8 cellular contexts compared by ENCODE assay signal in genomic region chr22:41448189-41448808, GRCh38. TPM values are rescaled to one million over a fixed set of nuclear protein-coding genes. Genes with fewer than 3 reads are reported as not detected.
DNase-seq lines count a peak whose midpoint lies in the region; ATAC-seq and TF ChIP-seq lines count a peak whose summit lies in the region.

No MANE protein-coding gene starts in this region.

- intact Hi-C loops in activated CD4-positive, alpha-beta memory T cell treated with anti-CD3 and anti-CD28 coated beads for 36 hours (cut with micrococcal nuclease) = loop anchor here (1.0 to 10.0 kb wide), 6 partner anchors 20 to 591 kb away; partner anchors contain the start of genes DESI1, EP300, PHF5A and POLR3H
- intact Hi-C loops in dorsolateral prefrontal cortex (cut with DNase I) = loop anchor here (1.0 to 5.0 kb wide), 3 partner anchors 20 to 69 kb away; partner anchors contain the start of genes PHF5A (in 2 of the 2) and ACO2 (in 1 of the 2)

- WGBS in liver = under 1% methylated on average over 28 of the region's 28 CpGs

- peak; percentile 59 for ATAC-seq in GM19395 (IDR thresholded peaks at IDR 0.05; ENCODE audit: unreplicated experiment)
- ATAC-seq in HG03571 (IDR thresholded peaks at IDR 0.05; ENCODE audit: unreplicated experiment) = peak; percentile 42

- peak overlapping the region; percentile 94 for H3K4me3 Mint-ChIP-seq in activated CD4-positive, alpha-beta memory T cell treated with anti-CD3 and anti-CD28 coated beads for 36 hours

- peak overlapping the region; percentile 98 for H3K27ac Mint-ChIP-seq in activated CD4-positive, alpha-beta memory T cell treated with anti-CD3 and anti-CD28 coated beads for 36 hours

- peaks cover 17% of the 10 kb centered on the region for H3K4me1 Mint-ChIP-seq in activated CD4-positive, alpha-beta memory T cell treated with anti-CD3 and anti-CD28 coated beads for 36 hours (ENCODE audit: low read depth)

- H3K27me3 ChIP-seq in BJ (ENCODE audit: control insufficient read depth, insufficient read depth, low read length) (no peaks in the 10 kb centered on the region), dorsolateral prefrontal cortex (no peaks in the 10 kb centered on the region), liver (ENCODE audit: control insufficient read depth in 4 of 4, insufficient read depth in 4 of 4, low read length in 3 of 4) (no peaks in the 10 kb centered on the region)

- H3K4me3 ChIP-seq in BJ (ENCODE audit: low read depth, low read length) = peak overlapping the region; percentile 98
- peak overlapping the region; percentile 71 to 100 (median 98) for H3K4me3 ChIP-seq in dorsolateral prefrontal cortex
- H3K4me3 ChIP-seq in liver (ENCODE audit: low read depth in 1 of 3, low read length in 3 of 3) = peak overlapping the region; percentile 55 to 69 (median 60)

- peak in 1 of 2 donors; percentile 53 for TF ChIP-seq RAD21 in liver (IDR thresholded peaks at IDR 0.05)

- no peaks in the 10 kb centered on the region for H3K9me3 ChIP-seq in liver (ENCODE audit: control insufficient read depth in 4 of 4, low read length in 3 of 4)

- H3K27ac ChIP-seq in dorsolateral prefrontal cortex (peak overlapping the region; percentile 97 to 100 (median 100)), liver (ENCODE audit: low read depth in 1 of 2, low read length in 2 of 2) (peak overlapping the region; percentile 90 to 100)

- peaks cover 15% of the 10 kb centered on the region for H3K36me3 Mint-ChIP-seq in activated CD4-positive, alpha-beta memory T cell treated with anti-CD3 and anti-CD28 coated beads for 36 hours

- H3K36me3 ChIP-seq in BJ (ENCODE audit: control insufficient read depth, insufficient read depth, low read length) = no peaks in the 10 kb centered on the region; the same call in 1 of the 2 replicates
- H3K36me3 ChIP-seq in liver (ENCODE audit: control insufficient read depth in 4 of 4, insufficient read depth in 3 of 4, low read depth in 1 of 4, low read length in 3 of 4) = no peaks in the 10 kb centered on the region

- TF ChIP-seq CTCF in BJ (IDR thresholded peaks at IDR 0.05; ENCODE audit: insufficient read depth, low read depth, low read length) (no peak), dorsolateral prefrontal cortex (IDR thresholded peaks at IDR 0.05 in 54 of 56, conservative IDR thresholded peaks at IDR 0.05 in 2 of 56; ENCODE audit: low read depth in 1 of 56, partially characterized antibody in 56 of 56) (peak in 9 of 56 donors; percentile 9 to 39 (median 20)), liver (IDR thresholded peaks at IDR 0.05; ENCODE audit: low read depth, low read length, missing input control) (no peak)

- DNase-seq in BJ (ENCODE audit: low read depth) = peak; percentile 99
- peak; percentile 99 for DNase-seq in NCI-H82 (lab: John Stamatoyannopoulos, UW)
- DNase-seq in activated CD4-positive, alpha-beta memory T cell treated with anti-CD3 and anti-CD28 coated beads for 36 hours = peak; percentile 95
- peak; percentile 90 to 99 (median 98) for DNase-seq in dorsolateral prefrontal cortex
- peak; percentile 84 for DNase-seq in stimulated activated CD4-positive, alpha-beta T cell treated with anti-CD3 and anti-CD28 coated beads, Interleukin-4, amount 100 ng/mL, for 1 hour

- no peaks in the 10 kb centered on the region for H3K9me3 Mint-ChIP-seq in activated CD4-positive, alpha-beta memory T cell treated with anti-CD3 and anti-CD28 coated beads for 36 hours

- CTCF ChIA-PET in BJ (lab: Yijun Ruan, JAX) = interaction anchor here (0.6 to 1.9 kb wide), 7 partner anchors 12 to 307 kb away, joined by 3 to 8 read pairs (median 4); partner anchors contain the start of genes ACO2 and PHF5A
- CTCF ChIA-PET in activated CD4-positive, alpha-beta memory T cell treated with anti-CD3 and anti-CD28 coated beads for 36 hours (lab: Charles Lee) = interaction anchor here (0.6 to 1.8 kb wide), 8 partner anchors 20 to 204 kb away, joined by 3 to 12 read pairs (median 4); partner anchors contain the start of genes ACO2 and PHF5A

- peaks cover 3 to 18% (median 12%) of the 10 kb centered on the region in 4 donors for H3K4me1 ChIP-seq in liver (ENCODE audit: control insufficient read depth in 4 of 4, insufficient read depth in 4 of 4, low read length in 3 of 4)

- H3K27me3 Mint-ChIP-seq in activated CD4-positive, alpha-beta memory T cell treated with anti-CD3 and anti-CD28 coated beads for 36 hours = no peaks in the 10 kb centered on the region

- peak overlapping the region; percentile 91 to 94 for H3K9ac ChIP-seq in liver (ENCODE audit: low read depth in 1 of 2, low read length in 2 of 2)

- POLR2A ChIA-PET in BJ (lab: Charles Lee) = interaction anchor here (0.6 to 0.9 kb wide), 3 partner anchors 20 to 152 kb away, joined by 5 to 11 read pairs (median 6); partner anchors contain the start of genes ACO2 and PHF5A
- POLR2A ChIA-PET in activated CD4-positive, alpha-beta memory T cell treated with anti-CD3 and anti-CD28 coated beads for 36 hours (lab: Charles Lee) = interaction anchor here (0.7 to 2.5 kb wide), 12 partner anchors 11 to 173 kb away, joined by 3 to 33 read pairs (median 4); partner anchors contain the start of genes ACO2, PHF5A, PMM1 and RANGAP1

TF ChIP-seq in liver, 16 proteins besides CTCF, POLR2A, EP300 and RAD21 (continues in another document):
- peak; percentile 73 for TF ChIP-seq FOXA1 (IDR thresholded peaks at IDR 0.05)
- peak; percentile 39 to 54 for TF ChIP-seq JUND (IDR thresholded peaks at IDR 0.05)
- TF ChIP-seq REST (IDR thresholded peaks at IDR 0.05) = peak; percentile 92
- peak; percentile 85 for TF ChIP-seq ZBTB33 (IDR thresholded peaks at IDR 0.05)
- TF ChIP-seq NR2F2 (IDR thresholded peaks at IDR 0.05) = peak; percentile 78
- TF ChIP-seq GABPA (IDR thresholded peaks at IDR 0.05 in 1 of 2, conservative IDR thresholded peaks at IDR 0.05 in 1 of 2) = peak in 1 of 2 donors; percentile 56
- TF ChIP-seq YY1 (IDR thresholded peaks at IDR 0.05) = peak; percentile 94
- peak; percentile 84 for TF ChIP-seq MAX (IDR thresholded peaks at IDR 0.05)
- TF ChIP-seq SP1 (IDR thresholded peaks at IDR 0.05) = peak; percentile 99
- TF ChIP-seq HNF4G (IDR thresholded peaks at IDR 0.05) = peak; percentile 74

RNA-seq across cellular contexts. Expression of gene TOB2, which starts 1.7 kb away (rescaled TPM):
- polyA plus RNA-seq in BJ (2011; rRNA removed) (16.6 and 24.3 TPM in 2 replicates), liver (10 to 100 TPM in 1 of 2 donors, 1 to 10 TPM in 1; 9.8 to 12.9 TPM)
- polyA minus RNA-seq in BJ (2011; rRNA and poly(A)+ RNA removed) = 25.6 and 27.3 TPM in 2 replicates
- 10 to 100 TPM; 34.2 TPM for total RNA-seq in activated CD4-positive, alpha-beta memory T cell treated with anti-CD3 and anti-CD28 coated beads for 36 hours
- total RNA-seq in dorsolateral prefrontal cortex (100 to 1,000 TPM in 4 of 120 experiments, 10 to 100 TPM in 116; 33.6 to 113 (median 52.3) TPM), liver (10 to 100 TPM; 11.6 to 17.1 TPM)

RNA-seq across cellular contexts. Expression of gene PHF5A, which starts 20.2 kb away (rescaled TPM):
- 44.3 and 57.9 TPM in 2 replicates for polyA plus RNA-seq in BJ (2011; rRNA removed)
- polyA minus RNA-seq in BJ (2011; rRNA and poly(A)+ RNA removed) = 14.3 and 18.3 TPM in 2 replicates
- total RNA-seq in activated CD4-positive, alpha-beta memory T cell treated with anti-CD3 and anti-CD28 coated beads for 36 hours = 10 to 100 TPM; 55.4 to 60.0 TPM
- total RNA-seq in dorsolateral prefrontal cortex = 10 to 100 TPM; 10.3 to 36.8 (median 22.3) TPM
- 10 to 100 TPM; 27.3 to 31.7 TPM for total RNA-seq in liver
- 10 to 100 TPM; 15.8 to 19.1 TPM for polyA plus RNA-seq in liver

RNA-seq across cellular contexts. Expression of gene ACO2, which starts 20.6 kb away (rescaled TPM):
- polyA plus RNA-seq in BJ (2011; rRNA removed) (20.5 and 60.5 TPM in 2 replicates), liver (10 to 100 TPM; 45.3 to 76.1 TPM)
- 29.4 and 44.6 TPM in 2 replicates for polyA minus RNA-seq in BJ (2011; rRNA and poly(A)+ RNA removed)
- 100 to 1,000 TPM; 103 to 105 TPM for total RNA-seq in activated CD4-positive, alpha-beta memory T cell treated with anti-CD3 and anti-CD28 coated beads for 36 hours
- total RNA-seq in dorsolateral prefrontal cortex (100 to 1,000 TPM; 173 to 339 (median 261) TPM), liver (10 to 100 TPM; 62.8 to 75.1 TPM)

Comparison
In these comparisons a context has a peak if more than half of its experiments do, and no peak if none do; other contexts are left out.
1. Peak in every context shown above with its lines: DNase-seq, ATAC-seq, H3K4me3 ChIP-seq and H3K27ac ChIP-seq.